12 cellular contexts compared by ENCODE assay signal in genomic region chr5:111829701-111830100, GRCh38.
DNase-seq lines count a peak whose midpoint lies in the region; FAIRE-seq and TF ChIP-seq lines count a peak whose summit lies in the region.
"Had no signal": no experiment of that assay in that cellular context is flagged by ENCODE, and none has a peak within 500 bp of the region (broad histone marks: within the 10 kb centered on the region; RNA-seq: fewer than 3 reads in every experiment).

No MANE protein-coding gene starts in this region.

- H4K20me1 ChIP-seq in astrocyte (ENCODE audit: insufficient read depth, low read length) = no peaks in the 10 kb centered on the region

- H2AFZ ChIP-seq in astrocyte (ENCODE audit: low read depth, low read length) = no peak overlapping the region

- peaks cover 19% of the 10 kb centered on the region for H3K4me1 Mint-ChIP-seq in astrocyte (ENCODE audit: low read depth, unreplicated experiment)
- H3K4me1 Mint-ChIP-seq: naive B cell had no signal

- no peaks in the 10 kb centered on the region for H3K36me3 ChIP-seq in astrocyte (ENCODE audit: insufficient read depth, low read length)

- POLR2A ChIA-PET in AG04450 (lab: Yijun Ruan, JAX) = interaction anchor here (1.0 to 1.2 kb wide), 2 partner anchors 94 to 168 kb away, joined by 3 read pairs; no protein-coding TSS in a partner anchor

- H3K79me2 ChIP-seq in astrocyte (ENCODE audit: insufficient read depth, low read length) = no peaks in the 10 kb centered on the region

- H3K4me3 ChIP-seq in AG04450 (ENCODE audit: low read depth, low read length) (no peak overlapping the region), astrocyte (ENCODE audit: insufficient read depth, low read depth, low read length) (no peak overlapping the region)

- peaks cover 3% of the 10 kb centered on the region; the same call in 1 of the 2 replicates for H3K9me3 ChIP-seq in AG04450 (ENCODE audit: control insufficient read depth, insufficient read depth, low read length)
- H3K9me3 ChIP-seq in astrocyte (ENCODE audit: insufficient read depth, low read depth, low read length) = no peaks in the 10 kb centered on the region

- no peak overlapping the region for H3K27ac ChIP-seq in AG04450 (ENCODE audit: low read depth, low read length)
- H3K27ac ChIP-seq in astrocyte (ENCODE audit: low read depth, low read length) = peak overlapping the region; percentile 95
- H3K27ac ChIP-seq in substantia nigra (ENCODE audit: low read depth, low read length, poor library complexity, severe bottlenecking) = no peak overlapping the region

- H3K9ac ChIP-seq in astrocyte (ENCODE audit: low read length) = peak overlapping the region; percentile 81

- TF ChIP-seq CTCF in AG04450 (IDR thresholded peaks at IDR 0.05; ENCODE audit: low read depth, low read length) (no peak), astrocyte (IDR thresholded peaks at IDR 0.05; ENCODE audit: insufficient read depth, low read depth, low read length) (no peak)

- H3K27me3 Mint-ChIP-seq in astrocyte (ENCODE audit: low read depth, unreplicated experiment) = no peaks in the 10 kb centered on the region
- H3K27me3 Mint-ChIP-seq: naive B cell had no signal

- DNase-seq in AG04450 (ENCODE audit: low read depth, low spot score) (peak; percentile 8), HS-27A (ENCODE audit: low read depth) (peak; percentile 68), astrocyte (ENCODE audit: low read depth) (peak; percentile 96), iris pigment epithelial cell (ENCODE audit: low read depth) (peak; percentile 83), OCI-M2 (lab: John Stamatoyannopoulos, UW; ENCODE audit: unreplicated experiment) (no peak), iPS-NIHi7 (ENCODE audit: extremely low spot score) (no peak), substantia nigra (lab: John Stamatoyannopoulos, UW) (no peak), GM12892 (ENCODE audit: insufficient read length) (no peak)
- DNase-seq: ACHN, naive B cell, NCI-H526 had no signal

- H3K4me1 ChIP-seq in astrocyte (ENCODE audit: insufficient read depth, low read length) = peaks cover 16% of the 10 kb centered on the region

- H3K4me3 Mint-ChIP-seq in astrocyte (ENCODE audit: unreplicated experiment) = no peak overlapping the region
- H3K4me3 Mint-ChIP-seq: naive B cell had no signal

- peak overlapping the region; percentile 64 for H3K4me2 ChIP-seq in astrocyte (ENCODE audit: low read length)

- H3K27me3 ChIP-seq in AG04450 (ENCODE audit: control insufficient read depth, insufficient read depth, low read length) (no peaks in the 10 kb centered on the region), astrocyte (ENCODE audit: insufficient read depth, low read length) (no peaks in the 10 kb centered on the region)

- no peak for TF ChIP-seq POLR2A in GM12892 (IDR thresholded peaks at IDR 0.05; ENCODE audit: low read depth, low read length)

- peak overlapping the region; percentile 92 for H3K27ac Mint-ChIP-seq in astrocyte (ENCODE audit: unreplicated experiment)

- FAIRE-seq in astrocyte (lab: Jason Lieb, UNC) = peak; percentile 81
- no peak for FAIRE-seq in GM12892 (lab: Jason Lieb, UNC)
- FAIRE-seq: islet of Langerhans had no signal

- no peaks in the 10 kb centered on the region for H3K9me3 Mint-ChIP-seq in astrocyte (ENCODE audit: unreplicated experiment)

- CTCF ChIA-PET in AG04450 (lab: Charles Lee) = interaction anchor here (0.7 to 2.2 kb wide), 2 partner anchors 28 to 279 kb away, joined by 3 to 4 read pairs; no protein-coding TSS in a partner anchor

- no peaks in the 10 kb centered on the region for H3K36me3 Mint-ChIP-seq in astrocyte (ENCODE audit: low read depth, unreplicated experiment)
- H3K36me3 Mint-ChIP-seq: naive B cell had no signal

Comparison
In these comparisons a context has a peak if more than half of its experiments do, and no peak if none do; other contexts are left out.
1. DNase-seq: peak in AG04450 (single experiment), HS-27A (single experiment), astrocyte (single experiment) and iris pigment epithelial cell (single experiment); none in OCI-M2 (single experiment), iPS-NIHi7 (single experiment), substantia nigra (0 of 49) and GM12892 (single experiment).